In genomic region chr16:57620316-57621231, GRCh38 we compare ENCODE assay signal across 12 cellular contexts. TPM values are rescaled to one million over a fixed set of nuclear protein-coding genes. Genes with fewer than 3 reads are reported as not detected.
A peak's percentile ranks its signal among the peaks of the same experiment; 100 is the strongest.
DNase-seq lines count a peak whose midpoint lies in the region; ATAC-seq and TF ChIP-seq lines count a peak whose summit lies in the region.
"Had no signal": no experiment of that assay in that cellular context is flagged by ENCODE, and none has a peak within 500 bp of the region (broad histone marks: within the 10 kb centered on the region; RNA-seq: fewer than 3 reads in every experiment).

No MANE protein-coding gene starts in this region.

- ATAC-seq in Right ventricle myocardium superior (ENCODE audit: poor library complexity) (no peak), Right ventricle myocardium inferior (no peak)

- DNase-seq in Right ventricle myocardium superior, result peak; percentile 26
- no peak for DNase-seq in Right ventricle myocardium inferior (ENCODE audit: missing footprints)
- DNase-seq in breast epithelium (ENCODE audit: low spot score in 2 of 2), result peak; percentile 75 to 82
- peak; percentile 88 for DNase-seq in mesenteric fat pad (ENCODE audit: low spot score)
- DNase-seq in putamen (ENCODE audit: low spot score), result no peak
- no peak for DNase-seq in GM10248 (ENCODE audit: extremely low spot score)
- DNase-seq in SK-N-SH, result no peak
- DNase-seq: activated T-cell treated with anti-CD3 and anti-CD28 coated beads, Interleukin-2, amount 50 U/mL, for 1 hour; cerebellar nuclear complex had no signal

- no peaks in the 10 kb centered on the region for H3K36me3 ChIP-seq in breast epithelium
- no peaks in the 10 kb centered on the region for H3K36me3 ChIP-seq in urinary bladder (ENCODE audit: insufficient read depth)
- H3K36me3 ChIP-seq in SK-N-SH (replicated peaks in 1 of 2; ENCODE audit: control insufficient read depth in 1 of 2, insufficient read depth in 2 of 2, low read length in 1 of 2), result no peaks in the 10 kb centered on the region

- no peak for TF ChIP-seq RAD21 in SK-N-SH (IDR thresholded peaks at IDR 0.05; ENCODE audit: low read length)

- TF ChIP-seq CTCF in breast epithelium (IDR thresholded peaks at IDR 0.05), result no peak
- TF ChIP-seq CTCF in GM10248 (IDR thresholded peaks at IDR 0.05; ENCODE audit: control extremely low read depth, extremely low read depth, low read depth, missing control alignments), result no peak
- TF ChIP-seq CTCF in SK-N-SH (IDR thresholded peaks at IDR 0.05), result no peak

- H3K9ac ChIP-seq in SK-N-SH, result no peak overlapping the region

- H3K79me2 ChIP-seq in SK-N-SH (ENCODE audit: insufficient read depth), result no peaks in the 10 kb centered on the region

- H3K27me3 ChIP-seq in breast epithelium, result no peaks in the 10 kb centered on the region
- no peaks in the 10 kb centered on the region for H3K27me3 ChIP-seq in SK-N-SH (ENCODE audit: insufficient read depth)

- no peak for TF ChIP-seq EP300 in SK-N-SH (IDR thresholded peaks at IDR 0.05; ENCODE audit: borderline replicate concordance in 1 of 2, low read depth in 1 of 2, low read length in 1 of 2)

- H3K4me1 ChIP-seq in breast epithelium, result peaks cover 4 to 22% of the 10 kb centered on the region in 2 donors
- H3K4me1 ChIP-seq in urinary bladder (ENCODE audit: insufficient read depth), result no peaks in the 10 kb centered on the region
- H3K4me1 ChIP-seq in SK-N-SH (ENCODE audit: control insufficient read depth in 1 of 2, insufficient read depth in 2 of 2, low read depth in 1 of 2, low read length in 1 of 2), result peaks cover 0 to 14% of the 10 kb centered on the region in 2 experiments; a peak in 2 of 4 replicates

- H3K9me3 ChIP-seq in breast epithelium (no peaks in the 10 kb centered on the region), SK-N-SH (no peaks in the 10 kb centered on the region)

- 72% methylated on average over 27 of the region's 27 CpGs for WGBS in urinary bladder
- 94% methylated on average over 16 of the region's 27 CpGs for WGBS in SK-N-SH (ENCODE audit: low lambda C conversion rate)

- peak overlapping the region; percentile 92 to 94 for H3K27ac ChIP-seq in breast epithelium
- H3K27ac ChIP-seq in urinary bladder (ENCODE audit: low read depth), result peak overlapping the region; percentile 72
- H3K27ac ChIP-seq in SK-N-SH (ENCODE audit: low read depth in 2 of 2, low read length in 1 of 2), result no peak overlapping the region

- intact Hi-C loops in Right ventricle myocardium superior (cut with DNase I) (no loop called here), Right ventricle myocardium inferior (cut with DNase I) (no loop called here), breast epithelium (cut with DNase I; ENCODE audit: low total_unique reads) (no loop called here)

- H3K4me3 ChIP-seq in breast epithelium, result peak overlapping the region in 2 of 3 donors; percentile 48 to 62
- H3K4me3 ChIP-seq in urinary bladder (ENCODE audit: low read depth, low read length), result peak overlapping the region; percentile 15
- no peak overlapping the region for H3K4me3 ChIP-seq in SK-N-SH (ENCODE audit: low read depth in 2 of 2, low read length in 1 of 2)
- H3K4me3 ChIP-seq: GM12878 had no signal

- H3F3A ChIP-seq in SK-N-SH (replicated peaks; ENCODE audit: insufficient read depth), result no peaks in the 10 kb centered on the region

- H2AFZ ChIP-seq in SK-N-SH (ENCODE audit: low read depth), result no peak overlapping the region

- H4K20me1 ChIP-seq in SK-N-SH (ENCODE audit: insufficient read depth), result no peaks in the 10 kb centered on the region

- no peak for TF ChIP-seq POLR2A in breast epithelium (IDR thresholded peaks at IDR 0.05)

- H3K4me2 ChIP-seq in SK-N-SH, result no peak overlapping the region

- no peaks in the 10 kb centered on the region for H3K9me2 ChIP-seq in SK-N-SH

- CTCF ChIA-PET in GM10248 (lab: Yijun Ruan, JAX), result interaction anchor here (1.5 to 1.6 kb wide), 2 partner anchors 9 to 11 kb away, joined by 3 to 5 read pairs; no protein-coding TSS in a partner anchor
- CTCF ChIA-PET in SK-N-SH (lab: Yijun Ruan, JAX), result interaction anchor here (1.2 to 5.6 kb wide), 2 partner anchors 10 to 29 kb away, joined by 4 to 30 read pairs; no protein-coding TSS in a partner anchor

- POLR2A ChIA-PET in GM10248 (lab: Yijun Ruan, JAX) (no interaction called here), SK-N-SH (lab: Yijun Ruan, JAX) (no interaction called here)

TF ChIP-seq in SK-N-SH, 30 proteins besides CTCF, POLR2A, EP300 and RAD21:
- TF ChIP-seq NFIC (IDR thresholded peaks at IDR 0.05; ENCODE audit: borderline replicate concordance) (no peak), TEAD4 (IDR thresholded peaks at IDR 0.05; ENCODE audit: borderline replicate concordance, insufficient read depth) (no peak), FOXJ3 (CRISPR knock-in tag; IDR thresholded peaks at IDR 0.05) (no peak), MXI1 (IDR thresholded peaks at IDR 0.05; ENCODE audit: low read depth, low read length) (no peak), GATA2 (CRISPR knock-in tag; IDR thresholded peaks at IDR 0.05) (no peak), POLR2AphosphoS5 (IDR thresholded peaks at IDR 0.05; ENCODE audit: low read depth, low read length) (no peak), TCF12 (IDR thresholded peaks at IDR 0.05) (no peak), EZH2phosphoT487 (IDR thresholded peaks at IDR 0.05; ENCODE audit: borderline replicate concordance, low read depth) (no peak), CHD2 (IDR thresholded peaks at IDR 0.05; ENCODE audit: low read length, partially characterized antibody) (no peak), MEF2A (IDR thresholded peaks at IDR 0.05; ENCODE audit: borderline replicate concordance, low read depth) (no peak), JUND (IDR thresholded peaks at IDR 0.05) (no peak), FOXM1 (IDR thresholded peaks at IDR 0.05; ENCODE audit: low read depth) (no peak), RFX5 (IDR thresholded peaks at IDR 0.05; ENCODE audit: low read length) (no peak), ELF1 (IDR thresholded peaks at IDR 0.05) (no peak), IRF3 (IDR thresholded peaks at IDR 0.05; ENCODE audit: low read depth, low read length) (no peak), ZBTB33 (IDR thresholded peaks at IDR 0.05; ENCODE audit: borderline replicate concordance, low read depth) (no peak)

RNA-seq across cellular contexts. Expression of gene ADGRG1, which starts 7.9 kb away (rescaled TPM):
- total RNA-seq in Right ventricle myocardium superior (23.0 TPM), Right ventricle myocardium inferior (23.1 TPM), breast epithelium (10 to 100 TPM in 2 of 3 donors, 1 to 10 TPM in 1; 9.4 to 54.1 (median 34.0) TPM), mesenteric fat pad (96.3 TPM), urinary bladder (11.5 TPM)
- polyA plus RNA-seq in urinary bladder (36.1 TPM), SK-N-SH (2012; rRNA removed) (2.6 and 7.4 TPM in 2 replicates)
- 3.1 and 4.6 TPM in 2 replicates for polyA plus RNA-seq in SK-N-SH (2012; cell fraction: cytosol; rRNA removed)
- polyA plus RNA-seq in SK-N-SH (2012; cell fraction: nucleus; rRNA removed), result 8.1 and 10.9 TPM in 2 replicates

RNA-seq across cellular contexts. Expression of gene ADGRG3, which starts 47.5 kb away (rescaled TPM):
- total RNA-seq in Right ventricle myocardium superior, result 0.48 TPM
- total RNA-seq in Right ventricle myocardium inferior, result 0.87 TPM
- total RNA-seq in breast epithelium, result 1 to 10 TPM in 2 of 3 donors, under 1 TPM in 1; 0.64 to 5.2 (median 1.6) TPM
- 13.3 TPM for total RNA-seq in mesenteric fat pad
- 1.2 TPM for total RNA-seq in urinary bladder
- 1.5 TPM for polyA plus RNA-seq in urinary bladder
- not detected in 2 replicates for polyA plus RNA-seq in SK-N-SH (2012; rRNA removed)
- polyA plus RNA-seq in SK-N-SH (2012; cell fraction: cytosol; rRNA removed), result not detected in 2 replicates
- not detected in 2 replicates for polyA plus RNA-seq in SK-N-SH (2012; cell fraction: nucleus; rRNA removed)
- total RNA-seq: GM12878 had no signal
- polyA plus RNA-seq: BJ had no signal

Comparison
In these comparisons a context has a peak if more than half of its experiments do, and no peak if none do; other contexts are left out.
1. DNase-seq: peak in Right ventricle myocardium superior (single experiment), breast epithelium (2 of 2) and mesenteric fat pad (single experiment); none in Right ventricle myocardium inferior (single experiment), putamen (single experiment), GM10248 (single experiment) and SK-N-SH (single experiment).
2. H3K27ac ChIP-seq: peak in breast epithelium (2 of 2) and urinary bladder (single experiment); none in SK-N-SH (0 of 2).
3. H3K4me3 ChIP-seq: peak in breast epithelium (2 of 3) and urinary bladder (single experiment); none in SK-N-SH (0 of 2).